In genomic region chr9:38016375-38017120, GRCh38 we compare ENCODE assay signal across 11 cellular contexts. TPM values are rescaled to one million over a fixed set of nuclear protein-coding genes. Genes with fewer than 3 reads are reported as not detected.
DNase-seq lines count a peak whose midpoint lies in the region; ATAC-seq and TF ChIP-seq lines count a peak whose summit lies in the region.
"Had no signal": no experiment of that assay in that cellular context is flagged by ENCODE, and none has a peak within 500 bp of the region (broad histone marks: within the 10 kb centered on the region; RNA-seq: fewer than 3 reads in every experiment).

No MANE protein-coding gene starts in this region.

- H3K36me3 Mint-ChIP-seq in GM23338 (ENCODE audit: low read depth) (peaks cover 14% of the 10 kb centered on the region), MCF 10A (ENCODE audit: insufficient read depth, unreplicated experiment) (peaks cover 14% of the 10 kb centered on the region)
- H3K36me3 Mint-ChIP-seq: IgD-negative memory B cell had no signal

- H3K27me3 Mint-ChIP-seq in GM23338 (ENCODE audit: insufficient read depth, low read depth, poor library complexity) (peaks cover 17% of the 10 kb centered on the region), MCF 10A (ENCODE audit: insufficient read depth, unreplicated experiment) (no peaks in the 10 kb centered on the region)

- H3K4me1 Mint-ChIP-seq in GM23338 (peaks cover 81% of the 10 kb centered on the region), MCF 10A (ENCODE audit: insufficient read depth, unreplicated experiment) (peaks cover 47% of the 10 kb centered on the region)

- peak overlapping the region; percentile 10 for H3K4me2 ChIP-seq in GM23338

- H3K36me3 ChIP-seq in GM23338 (ENCODE audit: insufficient read depth) (no peaks in the 10 kb centered on the region; the same call in 1 of the 2 replicates), iPS-18a (ENCODE audit: control insufficient read depth, low read depth, low read length) (no peaks in the 10 kb centered on the region), skeletal muscle tissue (ENCODE audit: control insufficient read depth in 3 of 3, insufficient read depth in 3 of 3, low read length in 3 of 3) (peaks cover 2 to 7% (median 4%) of the 10 kb centered on the region in 3 donors)

- POLR2A ChIA-PET in MCF 10A (lab: Yijun Ruan, JAX): interaction anchor here (0.7 to 5.3 kb wide), 10 partner anchors 8 to 95 kb away, joined by 3 to 42 read pairs (median 4); partner anchors contain the start of gene SHB

- peak overlapping the region; percentile 56 for H3K4me3 Mint-ChIP-seq in GM23338
- peak overlapping the region; percentile 35 for H3K4me3 Mint-ChIP-seq in MCF 10A (ENCODE audit: unreplicated experiment)
- H3K4me3 Mint-ChIP-seq: IgD-negative memory B cell had no signal

- H3K27ac ChIP-seq in GM23338 (ENCODE audit: low read depth) (peak overlapping the region; percentile 85), iPS-18a (ENCODE audit: low read length) (peak overlapping the region; percentile 5), skeletal muscle tissue (ENCODE audit: low read depth, low read length) (no peak overlapping the region)

- no peak overlapping the region for H2AFZ ChIP-seq in GM23338

- intact Hi-C loops in MCF 10A (cut with micrococcal nuclease): loop anchor here (2.0 kb wide), 1 partner anchor 50 kb away; no protein-coding TSS in a partner anchor

- H3K9me3 ChIP-seq in iPS-18a (ENCODE audit: control insufficient read depth, low read depth, low read length): no peaks in the 10 kb centered on the region
- H3K9me3 ChIP-seq in skeletal muscle tissue (ENCODE audit: control insufficient read depth in 3 of 3, low read length in 3 of 3): no peaks in the 10 kb centered on the region

- peaks cover 6% of the 10 kb centered on the region; the same call in 1 of the 2 replicates for H3F3A ChIP-seq in GM23338 (replicated peaks; ENCODE audit: low read depth)

- in situ Hi-C loops in GM13976 (cut with MboI; ENCODE audit: low sequenced_read_pairs, unreplicated experiment): no loop called here

- H3K9ac ChIP-seq in iPS-18a (ENCODE audit: low read length) (peak overlapping the region; percentile 24), skeletal muscle tissue (ENCODE audit: low read depth in 1 of 3, low read length in 3 of 3) (peak overlapping the region; percentile 1 to 79 (median 4))

- H3K4me3 ChIP-seq in GM23338: no peak overlapping the region
- peak overlapping the region; percentile 1 for H3K4me3 ChIP-seq in iPS-18a (ENCODE audit: low read length)
- H3K4me3 ChIP-seq in skeletal muscle tissue (ENCODE audit: low read length in 3 of 3): peak overlapping the region in 2 of 3 donors; percentile 30 to 54

- peak overlapping the region; percentile 97 for H3K27ac Mint-ChIP-seq in GM23338
- H3K27ac Mint-ChIP-seq in MCF 10A (ENCODE audit: low read depth, unreplicated experiment): peak overlapping the region; percentile 90
- H3K27ac Mint-ChIP-seq: IgD-negative memory B cell had no signal

- DNase-seq in GM23338 (ENCODE audit: low spot score) (no peak), MCF 10A (ENCODE audit: unreplicated experiment) (no peak), GM13976 (ENCODE audit: low spot score) (no peak), NCI-H1092 treated with DMSO at 0.1 percent for 48 hours (lab: John Stamatoyannopoulos, UW) (no peak)
- DNase-seq: DND-41, erythroblast had no signal

- no TSS peak for BruUV-seq in MCF 10A (replicated peaks; lab: Mats Ljungman, UMichigan)

- H3K9me3 Mint-ChIP-seq in GM23338 (no peaks in the 10 kb centered on the region; the same call in 2 of the 3 replicates), MCF 10A (ENCODE audit: unreplicated experiment) (no peaks in the 10 kb centered on the region)
- H3K9me3 Mint-ChIP-seq: IgD-negative memory B cell had no signal

- CTCF ChIA-PET in MCF 10A (lab: Yijun Ruan, JAX): interaction anchor here (0.5 to 2.0 kb wide), 8 partner anchors 9 to 204 kb away, joined by 3 to 7 read pairs (median 3); no protein-coding TSS in a partner anchor

- TF ChIP-seq CTCF in GM23338 (conservative IDR thresholded peaks at IDR 0.05; ENCODE audit: low read depth in 2 of 2): no peak
- TF ChIP-seq CTCF in MCF 10A (IDR thresholded peaks at IDR 0.05; ENCODE audit: unreplicated experiment): no peak
- TF ChIP-seq CTCF in GM13976 (IDR thresholded peaks at IDR 0.05; ENCODE audit: borderline replicate concordance, control extremely low read depth, extremely low read depth, insufficient read depth, missing control alignments): no peak

- ATAC-seq in GM23338 (peak; percentile 2; the same call in 2 of the 3 replicates), HG03432 (IDR thresholded peaks at IDR 0.05; ENCODE audit: unreplicated experiment) (no peak), GM18498 (IDR thresholded peaks at IDR 0.05; ENCODE audit: unreplicated experiment) (no peak)

- H3K79me2 ChIP-seq in GM23338 (replicated peaks; ENCODE audit: insufficient read depth): peaks cover 6% of the 10 kb centered on the region; the same call in 1 of the 2 replicates

- H3K9me2 ChIP-seq in GM23338 (ENCODE audit: insufficient read depth): peaks cover 6% of the 10 kb centered on the region; the same call in 1 of the 2 replicates

- H3K27me3 ChIP-seq in GM23338 (ENCODE audit: insufficient read depth) (no peaks in the 10 kb centered on the region), iPS-18a (ENCODE audit: control insufficient read depth, insufficient read depth, low read length) (no peaks in the 10 kb centered on the region), skeletal muscle tissue (ENCODE audit: control insufficient read depth in 3 of 3, insufficient read depth in 3 of 3, low read length in 3 of 3) (no peaks in the 10 kb centered on the region)

- H3K4me1 ChIP-seq in GM23338 (ENCODE audit: insufficient read depth) (peaks cover 53% of the 10 kb centered on the region), iPS-18a (ENCODE audit: control insufficient read depth, low read depth, low read length) (peaks cover 47% of the 10 kb centered on the region), skeletal muscle tissue (ENCODE audit: control insufficient read depth in 3 of 3, insufficient read depth in 3 of 3, low read length in 3 of 3) (peaks cover 29 to 40% (median 31%) of the 10 kb centered on the region in 3 donors)

- H4K20me1 ChIP-seq in GM23338 (replicated peaks; ENCODE audit: insufficient read depth): no peaks in the 10 kb centered on the region

TF ChIP-seq in GM23338, 12 proteins besides CTCF, POLR2A, EP300 and RAD21 (continues in another document):
- TF ChIP-seq ETS1 (IDR thresholded peaks at IDR 0.05) (no peak), JUNB (IDR thresholded peaks at IDR 0.05; ENCODE audit: unreplicated experiment) (no peak), ZNF331 (CRISPR knock-in tag; IDR thresholded peaks at IDR 0.05; ENCODE audit: low read depth) (no peak), REST (IDR thresholded peaks at IDR 0.05; ENCODE audit: unreplicated experiment) (no peak), STAT1 (IDR thresholded peaks at IDR 0.05; ENCODE audit: unreplicated experiment) (no peak), NANOG (IDR thresholded peaks at IDR 0.05; ENCODE audit: borderline replicate concordance) (no peak), EZH2phosphoT487 (IDR thresholded peaks at IDR 0.05; ENCODE audit: unreplicated experiment) (no peak), POLR2AphosphoS5 (IDR thresholded peaks at IDR 0.05; ENCODE audit: low read depth) (no peak), ZNF114 (CRISPR knock-in tag; IDR thresholded peaks at IDR 0.05) (no peak; the same call in 1 of the 2 replicates)

RNA-seq across cellular contexts. Expression of gene SHB, which starts 52.5 kb away (rescaled TPM):
- 8.4 and 14.0 TPM in 2 replicates for total RNA-seq in GM23338 (2014; rRNA removed; shearing (Covaris generic))
- polyA plus RNA-seq in GM23338 (2016; fragmentation: Nextera tagmentation; extraction: Ambion mirVana): 1.5 and 1.7 TPM in 2 replicates
- total RNA-seq in MCF 10A (2022): 22.3 and 29.6 TPM in 2 replicates
- total RNA-seq in skeletal muscle tissue: 3.1 TPM
- polyA plus RNA-seq: IgD-negative memory B cell had no signal
